In the genomic region with DNA sequence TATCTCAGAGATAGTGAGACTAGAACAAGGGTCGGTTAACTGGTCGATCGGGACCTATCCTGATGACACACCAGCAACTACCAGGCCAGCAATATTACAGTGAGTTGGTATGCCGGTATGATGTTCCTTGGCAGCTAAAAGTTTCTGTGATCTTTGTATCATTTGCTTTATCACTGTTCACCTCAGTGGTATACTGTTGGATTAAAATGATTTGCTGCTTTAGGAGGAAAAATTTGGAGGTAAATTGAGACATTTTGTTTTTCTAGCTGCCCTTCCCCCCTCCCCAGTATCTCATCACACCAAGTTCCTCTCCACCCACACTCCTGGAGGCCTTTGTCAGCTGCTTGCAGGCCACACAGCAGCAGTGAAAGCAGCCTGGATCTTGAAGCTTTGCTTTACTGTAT, we compare ENCODE assay signal across 1 cellular context.
TF ChIP-seq lines count a peak whose summit lies in the region.

No MANE protein-coding gene starts in this region.

TF ChIP-seq in WTC11, 78 proteins besides CTCF, POLR2A, EP300 and RAD21 (continued from another document):
- TF ChIP-seq, protein P1, sequence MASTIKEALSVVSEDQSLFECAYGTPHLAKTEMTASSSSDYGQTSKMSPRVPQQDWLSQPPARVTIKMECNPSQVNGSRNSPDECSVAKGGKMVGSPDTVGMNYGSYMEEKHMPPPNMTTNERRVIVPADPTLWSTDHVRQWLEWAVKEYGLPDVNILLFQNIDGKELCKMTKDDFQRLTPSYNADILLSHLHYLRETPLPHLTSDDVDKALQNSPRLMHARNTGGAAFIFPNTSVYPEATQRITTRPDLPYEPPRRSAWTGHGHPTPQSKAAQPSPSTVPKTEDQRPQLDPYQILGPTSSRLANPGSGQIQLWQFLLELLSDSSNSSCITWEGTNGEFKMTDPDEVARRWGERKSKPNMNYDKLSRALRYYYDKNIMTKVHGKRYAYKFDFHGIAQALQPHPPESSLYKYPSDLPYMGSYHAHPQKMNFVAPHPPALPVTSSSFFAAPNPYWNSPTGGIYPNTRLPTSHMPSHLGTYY (CRISPR knock-in tag; IDR thresholded peaks at IDR 0.05) = no peak
- TF ChIP-seq, protein P2, sequence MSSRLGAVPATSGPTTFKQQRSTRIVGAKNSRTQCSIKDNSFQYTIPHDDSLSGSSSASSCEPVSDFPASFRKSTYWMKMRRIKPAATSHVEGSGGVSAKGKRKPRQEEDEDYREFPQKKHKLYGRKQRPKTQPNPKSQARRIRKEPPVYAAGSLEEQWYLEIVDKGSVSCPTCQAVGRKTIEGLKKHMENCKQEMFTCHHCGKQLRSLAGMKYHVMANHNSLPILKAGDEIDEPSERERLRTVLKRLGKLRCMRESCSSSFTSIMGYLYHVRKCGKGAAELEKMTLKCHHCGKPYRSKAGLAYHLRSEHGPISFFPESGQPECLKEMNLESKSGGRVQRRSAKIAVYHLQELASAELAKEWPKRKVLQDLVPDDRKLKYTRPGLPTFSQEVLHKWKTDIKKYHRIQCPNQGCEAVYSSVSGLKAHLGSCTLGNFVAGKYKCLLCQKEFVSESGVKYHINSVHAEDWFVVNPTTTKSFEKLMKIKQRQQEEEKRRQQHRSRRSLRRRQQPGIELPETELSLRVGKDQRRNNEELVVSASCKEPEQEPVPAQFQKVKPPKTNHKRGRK (CRISPR knock-in tag; IDR thresholded peaks at IDR 0.05; ENCODE audit: borderline replicate concordance) = no peak
- no peak for TF ChIP-seq TCF7 (CRISPR knock-in tag; IDR thresholded peaks at IDR 0.05; ENCODE audit: low read depth)
- no peak for TF ChIP-seq ELF4 (CRISPR knock-in tag; IDR thresholded peaks at IDR 0.05; ENCODE audit: low read depth)
- TF ChIP-seq JAZF1 (CRISPR knock-in tag; IDR thresholded peaks at IDR 0.05) = no peak
- no peak for TF ChIP-seq ESRRA (CRISPR knock-in tag; IDR thresholded peaks at IDR 0.05; ENCODE audit: borderline replicate concordance)
- no peak for TF ChIP-seq ZNF232 (CRISPR knock-in tag; IDR thresholded peaks at IDR 0.05)
- no peak for TF ChIP-seq SMAD3 (CRISPR knock-in tag; IDR thresholded peaks at IDR 0.05; ENCODE audit: borderline replicate concordance)
- TF ChIP-seq CDX4 (CRISPR knock-in tag; IDR thresholded peaks at IDR 0.05; ENCODE audit: borderline replicate concordance) = no peak
- TF ChIP-seq FOXJ3 (CRISPR knock-in tag; IDR thresholded peaks at IDR 0.05; ENCODE audit: borderline replicate concordance) = no peak
- no peak for TF ChIP-seq SP1 (CRISPR knock-in tag; conservative IDR thresholded peaks at IDR 0.05)
- TF ChIP-seq ARID4B (CRISPR knock-in tag; IDR thresholded peaks at IDR 0.05; ENCODE audit: borderline replicate concordance) = no peak
